In genomic region chr11:60844045-60844869, GRCh38 we compare ENCODE assay signal across 7 cellular contexts. TPM values are rescaled to one million over a fixed set of nuclear protein-coding genes. Genes with fewer than 3 reads are reported as not detected.
DNase-seq lines count a peak whose midpoint lies in the region; ATAC-seq and TF ChIP-seq lines count a peak whose summit lies in the region.

No MANE protein-coding gene starts in this region.

- H3K4me3 ChIP-seq in fibroblast of lung (replicated peaks in 1 of 4; ENCODE audit: control extremely low read depth in 1 of 4, insufficient read depth in 1 of 4, low read depth in 3 of 4, low read length in 4 of 4): peak overlapping the region; percentile 72 to 96 (median 82)
- peak overlapping the region; percentile 71 to 96 (median 78) for H3K4me3 ChIP-seq in skeletal muscle tissue (ENCODE audit: low read length in 3 of 3)

- no peak overlapping the region for H3K27ac ChIP-seq in fibroblast of lung (ENCODE audit: insufficient read depth, low read length)
- no peak overlapping the region for H3K27ac ChIP-seq in skeletal muscle tissue (ENCODE audit: low read depth, low read length)

- H4K20me1 ChIP-seq in fibroblast of lung (ENCODE audit: control insufficient read depth, extremely low read depth, insufficient read depth, low read length): no peaks in the 10 kb centered on the region

- DNase-seq in HCEC 1CT (peak; percentile 63), T-helper 17 cell (no peak), fibroblast of lung (ENCODE audit: low read depth in 2 of 2) (peak; percentile 40 to 42), DMS53 treated with DMSO at 0.1 percent for 48 hours (lab: John Stamatoyannopoulos, UW; ENCODE audit: unreplicated experiment) (no peak)
- DNase-seq in stimulated activated CD8-positive, alpha-beta memory T cell treated with anti-CD3 and anti-CD28 coated beads, Interleukin-4, amount 100 ng/mL, for 48 hours: no peak
- no peak for DNase-seq in central memory CD4-positive, alpha-beta T cell

- H3K36me3 Mint-ChIP-seq in T-helper 17 cell (ENCODE audit: low read depth): peaks cover 13% of the 10 kb centered on the region

- H3K4me3 Mint-ChIP-seq in T-helper 17 cell: peak overlapping the region; percentile 92

- H3K4me1 ChIP-seq in fibroblast of lung (ENCODE audit: control insufficient read depth, extremely low read depth, insufficient read depth, low read length): peaks cover 18% of the 10 kb centered on the region
- H3K4me1 ChIP-seq in skeletal muscle tissue (ENCODE audit: control insufficient read depth in 3 of 3, insufficient read depth in 3 of 3, low read length in 3 of 3): peaks cover 38 to 44% (median 44%) of the 10 kb centered on the region in 3 donors

- H3K27me3 ChIP-seq in fibroblast of lung (ENCODE audit: control insufficient read depth, insufficient read depth, low read length) (no peaks in the 10 kb centered on the region), skeletal muscle tissue (ENCODE audit: control insufficient read depth in 3 of 3, insufficient read depth in 3 of 3, low read length in 3 of 3) (no peaks in the 10 kb centered on the region)

- H3K27ac Mint-ChIP-seq in T-helper 17 cell: peak overlapping the region; percentile 96

- TF ChIP-seq CTCF in fibroblast of lung (conservative IDR thresholded peaks at IDR 0.05 in 1 of 2, IDR thresholded peaks at IDR 0.05 in 1 of 2; ENCODE audit: low read depth in 1 of 2, low read length in 2 of 2): no peak

- no peak overlapping the region for H2AFZ ChIP-seq in fibroblast of lung (ENCODE audit: low read length)

- peak overlapping the region; percentile 87 for H3K4me2 ChIP-seq in fibroblast of lung (ENCODE audit: extremely low read depth, insufficient read depth, low read length)

- peaks cover 38% of the 10 kb centered on the region for H3K4me1 Mint-ChIP-seq in T-helper 17 cell

- H3K9me3 ChIP-seq in T-helper 17 cell (ENCODE audit: control insufficient read depth, low read length, poor library complexity, severe bottlenecking): no peaks in the 10 kb centered on the region
- no peaks in the 10 kb centered on the region for H3K9me3 ChIP-seq in fibroblast of lung (ENCODE audit: control insufficient read depth, insufficient read depth, low read depth, low read length)
- no peaks in the 10 kb centered on the region for H3K9me3 ChIP-seq in skeletal muscle tissue (ENCODE audit: control insufficient read depth in 3 of 3, low read length in 3 of 3)

- H3K9ac ChIP-seq in fibroblast of lung (ENCODE audit: insufficient read depth, low read length) (peak overlapping the region; percentile 5), skeletal muscle tissue (ENCODE audit: low read depth in 1 of 3, low read length in 3 of 3) (peak overlapping the region; percentile 22 to 95 (median 23))

- H3K36me3 ChIP-seq in fibroblast of lung (ENCODE audit: control insufficient read depth, insufficient read depth, low read length) (peaks cover 6% of the 10 kb centered on the region), skeletal muscle tissue (ENCODE audit: control insufficient read depth in 3 of 3, insufficient read depth in 3 of 3, low read length in 3 of 3) (peaks cover 15 to 21% (median 19%) of the 10 kb centered on the region in 3 donors)

- no peak for ATAC-seq in T-helper 17 cell

- H3K27me3 Mint-ChIP-seq in T-helper 17 cell: no peaks in the 10 kb centered on the region

- H3K79me2 ChIP-seq in fibroblast of lung (ENCODE audit: control insufficient read depth, insufficient read depth, low read length): peaks cover 40% of the 10 kb centered on the region

RNA-seq across cellular contexts. Expression of gene CCDC86, which starts 2.3 kb away (rescaled TPM):
- total RNA-seq in T-helper 17 cell: 10 to 100 TPM in 1 of 2 donors, 1 to 10 TPM in 1; 9.2 to 13.1 TPM
- 7.2 and 7.4 TPM in 2 replicates for total RNA-seq in fibroblast of lung
- 14.9 and 29.4 TPM in 2 replicates for polyA plus RNA-seq in fibroblast of lung
- polyA plus RNA-seq in fibroblast of lung (2012): 24.3 and 48.7 TPM in 2 replicates
- 14.6 and 35.1 TPM in 2 replicates for polyA minus RNA-seq in fibroblast of lung (ENCODE audit: low replicate concordance)
- total RNA-seq in skeletal muscle tissue: 4.7 TPM

RNA-seq across cellular contexts. Expression of gene PTGDR2, which starts 11.5 kb away (rescaled TPM):
- total RNA-seq in T-helper 17 cell (1 to 10 TPM in 1 of 2 donors, under 1 TPM in 1; 0.52 to 1.8 TPM), fibroblast of lung (0.26 and 0.33 TPM in 2 replicates), skeletal muscle tissue (0.52 TPM)
- 0.45 and 2.4 TPM in 2 replicates for polyA plus RNA-seq in fibroblast of lung
- polyA plus RNA-seq in fibroblast of lung (2012): 0.80 and 4.1 TPM in 2 replicates
- polyA minus RNA-seq in fibroblast of lung (ENCODE audit: low replicate concordance): 2.3 and 6.6 TPM in 2 replicates

RNA-seq across cellular contexts. Expression of gene ZP1, which starts 23.1 kb away (rescaled TPM):
- total RNA-seq in T-helper 17 cell: not detected
- under 0.01 TPM in 1 of 2 replicates, not detected in the other for total RNA-seq in fibroblast of lung
- polyA plus RNA-seq in fibroblast of lung: 0.62 TPM in 1 of 2 replicates, not detected in the other
- polyA plus RNA-seq in fibroblast of lung (2012): 1.3 TPM in 1 of 2 replicates, not detected in the other
- polyA minus RNA-seq in fibroblast of lung (ENCODE audit: low replicate concordance): not detected in 2 replicates
- not detected for total RNA-seq in skeletal muscle tissue

RNA-seq across cellular contexts. Expression of gene MS4A10, which starts 59.1 kb away (rescaled TPM):
- total RNA-seq in T-helper 17 cell: not detected
- total RNA-seq in fibroblast of lung: not detected in 2 replicates
- not detected in 2 replicates for polyA plus RNA-seq in fibroblast of lung
- not detected in 2 replicates for polyA plus RNA-seq in fibroblast of lung (2012)
- polyA minus RNA-seq in fibroblast of lung (ENCODE audit: low replicate concordance): not detected in 2 replicates
- not detected for total RNA-seq in skeletal muscle tissue

Comparison
In these comparisons a context has a peak if more than half of its experiments do, and no peak if none do; other contexts are left out.
1. DNase-seq: peak in HCEC 1CT (single experiment) and fibroblast of lung (2 of 2); none in T-helper 17 cell (0 of 3), DMS53 treated with DMSO at 0.1 percent for 48 hours (single experiment), stimulated activated CD8-positive, alpha-beta memory T cell treated with anti-CD3 and anti-CD28 coated beads, Interleukin-4, amount 100 ng/mL, for 48 hours (single experiment) and central memory CD4-positive, alpha-beta T cell (single experiment).